ENCODE assay signal across 18 cellular contexts in genomic region chr7:82471351-82472020, GRCh38. TPM values are rescaled to one million over a fixed set of nuclear protein-coding genes. Genes with fewer than 3 reads are reported as not detected.
DNase-seq lines count a peak whose midpoint lies in the region; ATAC-seq, FAIRE-seq and TF ChIP-seq lines count a peak whose summit lies in the region.
"Had no signal": no experiment of that assay in that cellular context is flagged by ENCODE, and none has a peak within 500 bp of the region (broad histone marks: within the 10 kb centered on the region; RNA-seq: fewer than 3 reads in every experiment).

No MANE protein-coding gene starts in this region.

- H3K36me3 ChIP-seq in GM23338 (ENCODE audit: insufficient read depth) = no peaks in the 10 kb centered on the region
- H3K36me3 ChIP-seq in HUES64 (ENCODE audit: insufficient read depth, low read length) = no peaks in the 10 kb centered on the region
- no peaks in the 10 kb centered on the region for H3K36me3 ChIP-seq in H1 (ENCODE audit: control insufficient read depth in 2 of 4, insufficient read depth in 4 of 4, low read length in 3 of 4)
- H3K36me3 ChIP-seq: BLaER1, HAP-1 had no signal

- H3K23me2 ChIP-seq in H1 (ENCODE audit: low read depth, low read length) = no peaks in the 10 kb centered on the region

- DNase-seq in GM23338 (ENCODE audit: low spot score) (peak; percentile 37), H1 (ENCODE audit: low read depth in 1 of 2, low spot score in 2 of 2) (no peak), iPS-NIHi11 (ENCODE audit: low spot score) (peak; percentile 7), NCI-H2196 (lab: John Stamatoyannopoulos, UW; ENCODE audit: unreplicated experiment) (no peak), NCI-H1417 treated with DMSO at 0.1 percent for 48 hours (lab: John Stamatoyannopoulos, UW) (no peak), nucleus accumbens (lab: John Stamatoyannopoulos, UW) (no peak)
- DNase-seq: CD4-positive, alpha-beta memory T cell; DMS79 treated with DMSO at 0.1 percent for 48 hours; GF-D8; GM23248 had no signal

- TF ChIP-seq EP300 in H1 (IDR thresholded peaks at IDR 0.05; ENCODE audit: borderline replicate concordance in 1 of 2, low read depth in 2 of 2, low read length in 2 of 2) = no peak

- H3K27ac Mint-ChIP-seq in GM23338 = no peak overlapping the region
- H3K27ac Mint-ChIP-seq: CD14-positive monocyte; CD4-positive, alpha-beta memory T cell had no signal

- H3K36me3 Mint-ChIP-seq in GM23338 (ENCODE audit: low read depth) = no peaks in the 10 kb centered on the region
- H3K36me3 Mint-ChIP-seq: CD14-positive monocyte; CD4-positive, alpha-beta memory T cell had no signal

- H3K4me1 ChIP-seq in GM23338 (ENCODE audit: insufficient read depth) (peaks cover 28% of the 10 kb centered on the region), HUES64 (ENCODE audit: insufficient read depth, low read length) (peaks cover 27% of the 10 kb centered on the region), H1 (replicated peaks in 1 of 4; ENCODE audit: control insufficient read depth in 3 of 4, insufficient read depth in 4 of 4, low read length in 3 of 4) (peaks cover 0 to 13% (median 6%) of the 10 kb centered on the region in 4 experiments; a peak in 4 of 7 replicates)
- H3K4me1 ChIP-seq: A549, BLaER1 had no signal

- no peak overlapping the region for H3K4ac ChIP-seq in H1 (replicated peaks; ENCODE audit: insufficient read length, low read depth, low read length)

- H3K18ac ChIP-seq in H1 (ENCODE audit: extremely low read depth, low read length) = no peak overlapping the region

- H3K27ac ChIP-seq in GM23338 (ENCODE audit: low read depth) = no peak overlapping the region
- peak overlapping the region; percentile 47; the same call in 1 of the 2 replicates for H3K27ac ChIP-seq in HUES64 (ENCODE audit: low read depth, low read length)
- H3K27ac ChIP-seq in H1 (ENCODE audit: low read depth, low read length) = no peak overlapping the region
- H3K27ac ChIP-seq: 22Rv1, A549, BLaER1, GM23248 had no signal

- no peak overlapping the region for H3K23ac ChIP-seq in H1 (ENCODE audit: insufficient read length)

- H3K4me3 ChIP-seq in GM23338 (peak overlapping the region; percentile 24), HUES64 (ENCODE audit: low read length) (no peak overlapping the region), H1 (ENCODE audit: extremely low read depth in 1 of 4, insufficient read depth in 2 of 4, low read depth in 3 of 4, low read length in 4 of 4) (peak overlapping the region in 2 of 4 experiments; percentile 14 to 33; a peak in 3 of 8 replicates)
- H3K4me3 ChIP-seq: A549, BLaER1, GM23248, HAP-1 had no signal

- H3K14ac ChIP-seq in H1 (ENCODE audit: insufficient read length) = no peak overlapping the region

- TF ChIP-seq CTCF in GM23338 (conservative IDR thresholded peaks at IDR 0.05; ENCODE audit: low read depth in 2 of 2) (no peak), H1 (IDR thresholded peaks at IDR 0.05; ENCODE audit: control extremely low read depth in 1 of 3, insufficient read depth in 1 of 3, low read depth in 1 of 3, low read length in 3 of 3) (no peak)

- H4K91ac ChIP-seq in H1 (replicated peaks; ENCODE audit: insufficient read length, low read length) = no peak overlapping the region

- H2AFZ ChIP-seq in GM23338 (no peak overlapping the region), H1 (ENCODE audit: low read length) (no peak overlapping the region)
- H2AFZ ChIP-seq: GM23248 had no signal

- H3K9ac ChIP-seq in HUES64 (ENCODE audit: low read depth, low read length) (no peak overlapping the region), H1 (replicated peaks in 1 of 4; ENCODE audit: extremely low read depth in 1 of 4, low read depth in 3 of 4, low read length in 3 of 4) (no peak overlapping the region)
- H3K9ac ChIP-seq: BLaER1, GM23248 had no signal

- H2BK120ac ChIP-seq in H1 (replicated peaks; ENCODE audit: low read depth, low read length) = peak overlapping the region; percentile 30

- no peak overlapping the region; the same call in 1 of the 2 replicates for H2BK15ac ChIP-seq in H1 (ENCODE audit: low read length)

- H3K56ac ChIP-seq in H1 (replicated peaks; ENCODE audit: insufficient read length, low read depth, low read length) = no peak overlapping the region

- no peaks in the 10 kb centered on the region for H3K9me3 Mint-ChIP-seq in GM23338

- no peaks in the 10 kb centered on the region for H3K27me3 ChIP-seq in GM23338 (ENCODE audit: insufficient read depth)
- no peaks in the 10 kb centered on the region for H3K27me3 ChIP-seq in HUES64 (ENCODE audit: insufficient read depth, low read length)
- H3K27me3 ChIP-seq in H1 (replicated peaks in 1 of 4; ENCODE audit: control insufficient read depth in 3 of 4, extremely low read depth in 1 of 4, insufficient read depth in 3 of 4, low read length in 3 of 4) = no peaks in the 10 kb centered on the region
- H3K27me3 ChIP-seq: BLaER1 had no signal

- H3F3A ChIP-seq in GM23338 (replicated peaks; ENCODE audit: low read depth) = no peaks in the 10 kb centered on the region

- no peak for TF ChIP-seq RAD21 in H1 (IDR thresholded peaks at IDR 0.05 in 1 of 2, conservative IDR thresholded peaks at IDR 0.05 in 1 of 2; ENCODE audit: low read depth in 2 of 2, low read length in 2 of 2)

- H2AK5ac ChIP-seq in H1 (ENCODE audit: low read depth, low read length) = no peak overlapping the region

- no peaks in the 10 kb centered on the region for H3K9me3 ChIP-seq in HUES64 (ENCODE audit: insufficient read depth, low read depth, low read length)
- no peaks in the 10 kb centered on the region for H3K9me3 ChIP-seq in H1 (ENCODE audit: insufficient read depth in 2 of 2, low read depth in 1 of 2, low read length in 1 of 2)
- H3K9me3 ChIP-seq: A549, BLaER1, HAP-1 had no signal

- H4K8ac ChIP-seq in H1 (ENCODE audit: extremely low read depth, insufficient read depth, low read length) = no peak overlapping the region

- H3K4me1 Mint-ChIP-seq in GM23338 = peaks cover 28% of the 10 kb centered on the region
- H3K4me1 Mint-ChIP-seq: CD14-positive monocyte; CD4-positive, alpha-beta memory T cell had no signal

- ATAC-seq in GM23338 = peak; percentile 88
- ATAC-seq in GM18517 (IDR thresholded peaks at IDR 0.05; ENCODE audit: unreplicated experiment) = no peak
- ATAC-seq: A549 had no signal

- H2BK5ac ChIP-seq in H1 (ENCODE audit: low read depth, low read length) = no peak overlapping the region

- POLR2A ChIA-PET in H1 (lab: Charles Lee; ENCODE audit: partially characterized antibody) = no interaction called here

- H2BK12ac ChIP-seq in H1 (ENCODE audit: low read depth, low read length) = no peak overlapping the region

- FAIRE-seq in H1 (lab: Jason Lieb, UNC) = no peak
- FAIRE-seq: A549, GM19239 had no signal

- TF ChIP-seq POLR2A in H1 (IDR thresholded peaks at IDR 0.05; ENCODE audit: control extremely low read depth in 1 of 2, low read depth in 2 of 2, low read length in 2 of 2) = no peak

- H4K20me1 ChIP-seq in GM23338 (replicated peaks; ENCODE audit: insufficient read depth) (no peaks in the 10 kb centered on the region), H1 (replicated peaks in 1 of 2; ENCODE audit: control insufficient read depth in 1 of 2, insufficient read depth in 2 of 2, low read length in 2 of 2) (no peaks in the 10 kb centered on the region)
- H4K20me1 ChIP-seq: BLaER1 had no signal

- peak overlapping the region; percentile 45; the same call in 1 of the 3 replicates for H3K4me3 Mint-ChIP-seq in GM23338
- H3K4me3 Mint-ChIP-seq: CD14-positive monocyte; CD4-positive, alpha-beta memory T cell had no signal

- 0 out of 2 replicates have a peak overlapping the region, but pooled peaks have one; percentile 14 for H2BK20ac ChIP-seq in H1 (ENCODE audit: low read length)

- CTCF ChIA-PET in H1 (lab: Charles Lee; ENCODE audit: partially characterized antibody) = interaction anchor here (0.7 to 2.0 kb wide), 3 partner anchors 10 to 237 kb away, joined by 3 to 6 read pairs (median 3); no protein-coding TSS in a partner anchor

- no peaks in the 10 kb centered on the region for H3K9me2 ChIP-seq in GM23338 (ENCODE audit: insufficient read depth)

- H3K79me1 ChIP-seq in H1 (ENCODE audit: low read depth, low read length) = no peaks in the 10 kb centered on the region

- peak overlapping the region; percentile 53 for H3K4me2 ChIP-seq in GM23338
- H3K4me2 ChIP-seq in H1 (ENCODE audit: insufficient read depth in 1 of 2, low read depth in 2 of 2, low read length in 2 of 2) = peak overlapping the region; percentile 47 to 49; a peak in 3 of 4 replicates
- H3K4me2 ChIP-seq: A549, BLaER1 had no signal

- H3K79me2 ChIP-seq in GM23338 (replicated peaks; ENCODE audit: insufficient read depth) (no peaks in the 10 kb centered on the region), H1 (ENCODE audit: control insufficient read depth in 1 of 2, insufficient read depth in 2 of 2, low read length in 2 of 2) (no peaks in the 10 kb centered on the region)

- no peak overlapping the region for H4K5ac ChIP-seq in H1 (ENCODE audit: insufficient read length, low read depth, low read length)

- WGBS in HUES64 = 73% methylated on average over 6 of the region's 6 CpGs
- WGBS in H1 (ENCODE audit: extremely low coverage in 1 of 2, insufficient coverage in 1 of 2, insufficient read length in 1 of 2, insufficient replicate concordance in 2 of 2, low coverage in 1 of 2, low lambda C conversion rate in 2 of 2, missing lambda C conversion rate in 1 of 2), 2 experiments = 60% methylated on average over 6 of the region's 6 CpGs; no CpG with 5 or more reads in 1 of the 2 experiments

- peaks cover 2% of the 10 kb centered on the region for H3K27me3 Mint-ChIP-seq in GM23338 (ENCODE audit: insufficient read depth, low read depth, poor library complexity)
- H3K27me3 Mint-ChIP-seq: CD4-positive, alpha-beta memory T cell had no signal

TF ChIP-seq in GM23338, 12 proteins besides CTCF, POLR2A, EP300 and RAD21 (continues in another document):
- no peak for TF ChIP-seq CREB1 (CRISPR knock-in tag; IDR thresholded peaks at IDR 0.05; ENCODE audit: low read depth)

TF ChIP-seq in H1, 55 proteins besides CTCF, POLR2A, EP300 and RAD21 (continues in another document):
- no peak for TF ChIP-seq BRCA1 (IDR thresholded peaks at IDR 0.05; ENCODE audit: low read depth, low read length)
- no peak for TF ChIP-seq CEBPB (IDR thresholded peaks at IDR 0.05; ENCODE audit: low read depth, low read length)
- no peak for TF ChIP-seq RFX5 (IDR thresholded peaks at IDR 0.05; ENCODE audit: borderline replicate concordance, low read depth, low read length)

RNA-seq across cellular contexts. Expression of gene CACNA2D1, which starts 27.9 kb away (rescaled TPM):
- total RNA-seq in GM23338 (2014; rRNA removed; shearing (Covaris generic)) = 20.4 and 33.7 TPM in 2 replicates
- polyA plus RNA-seq in GM23338 (2016; fragmentation: Nextera tagmentation; extraction: Ambion mirVana) (5.5 and 7.0 TPM in 2 replicates), H1 (2011; rRNA removed) (2.9 and 4.3 TPM in 2 replicates)
- 9.9 TPM for polyA plus RNA-seq in HUES64 (2013, experiment 1 of 2)
- polyA plus RNA-seq in HUES64 (2013, experiment 2 of 2) = 9.6 TPM
- total RNA-seq in H1 (2021; fragmentation: NEBNext Ultra II Directional; extraction: Animal tissue kit (Norgen Biotek cat#: 25700)) = 25.0 and 27.3 TPM in 2 replicates
- 4.8 TPM for polyA plus RNA-seq in H1 (2011; cell fraction: cytosol; rRNA removed)
- 8.1 TPM for polyA plus RNA-seq in H1 (2011; cell fraction: nucleus; rRNA removed)
- polyA plus RNA-seq in H1 (2012, experiment 1 of 2) = 5.6 to 13.7 TPM (median 8.1 TPM) in 4 replicates
- polyA plus RNA-seq in H1 (2012, experiment 2 of 2) = 0.68 TPM
- polyA plus RNA-seq in H1 (2013, experiment 1 of 2) = 23.6 TPM
- 21.9 TPM for polyA plus RNA-seq in H1 (2013, experiment 2 of 2)
- polyA minus RNA-seq in H1 (2011; rRNA and poly(A)+ RNA removed) = 32.1 and 46.5 TPM in 2 replicates
- 25.7 TPM for polyA minus RNA-seq in H1 (2011; cell fraction: cytosol; rRNA and poly(A)+ RNA removed)
- polyA minus RNA-seq in H1 (2011; cell fraction: nucleus; rRNA and poly(A)+ RNA removed) = 106 TPM
- total RNA-seq: CD4-positive, alpha-beta memory T cell had no signal
- polyA plus RNA-seq: CD4-positive, alpha-beta memory T cell had no signal

Comparison
In these comparisons a context has a peak if more than half of its experiments do, and no peak if none do; other contexts are left out.
1. DNase-seq: peak in GM23338 (single experiment) and iPS-NIHi11 (single experiment); none in H1 (0 of 2), NCI-H2196 (single experiment), NCI-H1417 treated with DMSO at 0.1 percent for 48 hours (single experiment) and nucleus accumbens (0 of 56).